In genomic region chrX:74291964-74292891, GRCh38 we compare ENCODE assay signal across 8 cellular contexts. TPM values are rescaled to one million over a fixed set of nuclear protein-coding genes. Genes with fewer than 3 reads are reported as not detected.
A peak's percentile ranks its signal among the peaks of the same experiment; 100 is the strongest.
DNase-seq lines count a peak whose midpoint lies in the region; ATAC-seq and TF ChIP-seq lines count a peak whose summit lies in the region.

No MANE protein-coding gene starts in this region.

- peak overlapping the region; percentile 89 for H3K4me3 Mint-ChIP-seq in activated CD4-positive, alpha-beta T cell treated with anti-CD3 and anti-CD28 coated beads for 36 hours

- intact Hi-C loops in activated CD4-positive, alpha-beta T cell treated with anti-CD3 and anti-CD28 coated beads for 36 hours (cut with DNase I, micrococcal nuclease), result loop anchor here (1.0 to 5.0 kb wide), 4 partner anchors 53 to 322 kb away; partner anchors contain the start of gene RLIM (in 2 of the 2)

- H3K9me3 Mint-ChIP-seq in activated CD4-positive, alpha-beta T cell treated with anti-CD3 and anti-CD28 coated beads for 36 hours (ENCODE audit: low read depth), result no peaks in the 10 kb centered on the region

- no peaks in the 10 kb centered on the region for H3K4me1 ChIP-seq in BE2C

- DNase-seq in BE2C (peak; percentile 86), NCI-H510A (lab: John Stamatoyannopoulos, UW) (peak; percentile 87), choroid plexus epithelial cell (ENCODE audit: low read depth) (peak; percentile 92), left lobe of liver (ENCODE audit: low spot score) (peak; percentile 84)
- DNase-seq in activated CD4-positive, alpha-beta T cell treated with anti-CD3 and anti-CD28 coated beads for 36 hours, result peak; percentile 90
- DNase-seq in stimulated activated CD4-positive, alpha-beta T cell treated with anti-CD3 and anti-CD28 coated beads, Interleukin-2, amount 100 ng/mL, for 24 hours, result peak; percentile 79

- no peaks in the 10 kb centered on the region for H3K27me3 Mint-ChIP-seq in activated CD4-positive, alpha-beta T cell treated with anti-CD3 and anti-CD28 coated beads for 36 hours

- TF ChIP-seq CTCF in BE2C (IDR thresholded peaks at IDR 0.05; ENCODE audit: low read depth, low read length) (peak; percentile 14; the same call in 1 of the 2 replicates), choroid plexus epithelial cell (conservative IDR thresholded peaks at IDR 0.05; ENCODE audit: low read depth, low read length) (peak; percentile 38)

- H3K4me3 ChIP-seq in BE2C (ENCODE audit: low read depth, low read length) (peak overlapping the region; percentile 93), choroid plexus epithelial cell (ENCODE audit: low read depth, low read length) (peak overlapping the region; percentile 77)

- H3K27me3 ChIP-seq in BE2C, result no peaks in the 10 kb centered on the region

- peaks cover 3% of the 10 kb centered on the region for H3K36me3 Mint-ChIP-seq in activated CD4-positive, alpha-beta T cell treated with anti-CD3 and anti-CD28 coated beads for 36 hours (ENCODE audit: low read depth)

- TF ChIP-seq POLR2A in GM19193 (IDR thresholded peaks at IDR 0.05; ENCODE audit: extremely low read depth, insufficient read depth, insufficient read length), result peak; percentile 58

- H3K9me3 ChIP-seq in BE2C, result no peaks in the 10 kb centered on the region

- peak; percentile 91 for ATAC-seq in HG03432 (IDR thresholded peaks at IDR 0.05; ENCODE audit: unreplicated experiment)
- peak; percentile 89 for ATAC-seq in activated CD4-positive, alpha-beta T cell treated with anti-CD3 and anti-CD28 coated beads for 36 hours
- peak; percentile 90 for ATAC-seq in left lobe of liver

- peak overlapping the region; percentile 98 for H3K27ac Mint-ChIP-seq in activated CD4-positive, alpha-beta T cell treated with anti-CD3 and anti-CD28 coated beads for 36 hours

- peaks cover 5% of the 10 kb centered on the region; the same call in 1 of the 2 replicates for H3K36me3 ChIP-seq in BE2C

- CTCF ChIA-PET in activated CD4-positive, alpha-beta T cell treated with anti-CD3 and anti-CD28 coated beads for 36 hours (lab: Charles Lee), result interaction anchor here (0.6 to 1.0 kb wide), 3 partner anchors 52 to 254 kb away, joined by 3 to 5 read pairs (median 4); no protein-coding TSS in a partner anchor

- POLR2A ChIA-PET in activated CD4-positive, alpha-beta T cell treated with anti-CD3 and anti-CD28 coated beads for 36 hours (lab: Charles Lee), result no interaction called here

- H3K4me1 Mint-ChIP-seq in activated CD4-positive, alpha-beta T cell treated with anti-CD3 and anti-CD28 coated beads for 36 hours, result peaks cover 17% of the 10 kb centered on the region

RNA-seq across cellular contexts. Expression of gene ZCCHC13, which starts 11.8 kb away (rescaled TPM):
- not detected for polyA plus RNA-seq in BE2C (2012; ENCODE audit: insufficient read depth, insufficient read length, low read depth)
- not detected for total RNA-seq in activated CD4-positive, alpha-beta T cell treated with anti-CD3 and anti-CD28 coated beads for 36 hours
- not detected for total RNA-seq in left lobe of liver

Comparison
In these comparisons a context has a peak if more than half of its experiments do, and no peak if none do; other contexts are left out.
1. Peak in every context shown above with its lines: DNase-seq, ATAC-seq and H3K4me3 ChIP-seq.